11 cellular contexts compared by ENCODE assay signal in the genomic region with DNA sequence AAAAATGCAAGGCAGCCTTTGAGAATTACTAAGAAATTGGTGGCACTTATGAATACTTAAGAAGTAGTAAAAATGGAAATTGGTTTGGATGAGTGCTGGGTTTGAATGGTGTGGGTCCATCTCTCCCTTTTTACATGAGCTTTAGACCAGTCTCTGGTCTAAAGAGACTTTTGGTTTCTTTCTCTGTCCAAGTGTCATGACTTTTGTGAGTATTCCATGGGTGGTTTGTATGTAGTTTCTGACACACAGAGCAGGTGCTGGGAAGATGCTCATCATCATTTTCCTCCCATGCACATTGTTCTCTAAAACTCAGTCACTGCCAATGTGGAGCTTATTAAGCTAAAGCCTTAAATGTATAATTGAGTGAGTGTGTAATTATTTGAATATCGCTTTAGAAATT.
DNase-seq lines count a peak whose midpoint lies in the region; ATAC-seq and TF ChIP-seq lines count a peak whose summit lies in the region.
"Had no signal": no experiment of that assay in that cellular context is flagged by ENCODE, and none has a peak within 500 bp of the region (broad histone marks: within the 10 kb centered on the region; RNA-seq: fewer than 3 reads in every experiment).

No MANE protein-coding gene starts in this region.

- intact Hi-C loops in heart right ventricle (cut with DNase I) = loop anchor here in 1 of 10 donors (10.0 kb wide), 2 partner anchors 69 to 219 kb away; no protein-coding TSS in a partner anchor

- H3K9me3 ChIP-seq in T-helper 17 cell (ENCODE audit: control insufficient read depth, low read length, poor library complexity, severe bottlenecking) (no peaks in the 10 kb centered on the region), thymus (ENCODE audit: control insufficient read depth) (no peaks in the 10 kb centered on the region), heart right ventricle (no peaks in the 10 kb centered on the region)
- H3K9me3 ChIP-seq: HAP-1, stomach had no signal

- no peaks in the 10 kb centered on the region for H3K27me3 ChIP-seq in thymus (ENCODE audit: control insufficient read depth, insufficient read depth)
- no peaks in the 10 kb centered on the region for H3K27me3 ChIP-seq in heart right ventricle
- H3K27me3 ChIP-seq: stomach had no signal

- no peaks in the 10 kb centered on the region for H3K27me3 Mint-ChIP-seq in activated T-cell treated with anti-CD3 and anti-CD28 coated beads, Interleukin-2, amount 50 U/mL, for 72 hours (ENCODE audit: low read depth)
- H3K27me3 Mint-ChIP-seq in T-helper 17 cell = no peaks in the 10 kb centered on the region

- H3K4me1 Mint-ChIP-seq in activated T-cell treated with anti-CD3 and anti-CD28 coated beads, Interleukin-2, amount 50 U/mL, for 72 hours (ENCODE audit: low read depth) = peaks cover 43% of the 10 kb centered on the region
- peaks cover 40% of the 10 kb centered on the region for H3K4me1 Mint-ChIP-seq in T-helper 17 cell

- H3K27ac Mint-ChIP-seq in activated T-cell treated with anti-CD3 and anti-CD28 coated beads, Interleukin-2, amount 50 U/mL, for 72 hours = peak overlapping the region; percentile 95
- H3K27ac Mint-ChIP-seq in T-helper 17 cell = peak overlapping the region; percentile 93

- peak; percentile 41 to 55 for ATAC-seq in activated T-cell treated with anti-CD3 and anti-CD28 coated beads, Interleukin-2, amount 50 U/mL, for 72 hours (replicated peaks in 1 of 2)
- ATAC-seq in HG02759 (IDR thresholded peaks at IDR 0.05; ENCODE audit: unreplicated experiment) (peak; percentile 20), T-helper 17 cell (peak; percentile 2), heart right ventricle (no peak), HG02588 (IDR thresholded peaks at IDR 0.05; ENCODE audit: unreplicated experiment) (no peak)

- WGBS in thymus = 95% methylated on average over 1 of the region's 1 CpG
- WGBS in heart right ventricle, 2 donors = 96 to 98% methylated on average over 1 of the region's 1 CpG

- H3K36me3 ChIP-seq in thymus (ENCODE audit: control insufficient read depth, insufficient read depth) (peaks cover 9% of the 10 kb centered on the region), heart right ventricle (peaks cover 0 to 34% (median 3%) of the 10 kb centered on the region in 9 donors)
- H3K36me3 ChIP-seq: HAP-1 had no signal

- H3K36me3 Mint-ChIP-seq in activated T-cell treated with anti-CD3 and anti-CD28 coated beads, Interleukin-2, amount 50 U/mL, for 72 hours (ENCODE audit: insufficient read depth in 2 of 2) = no peaks in the 10 kb centered on the region
- H3K36me3 Mint-ChIP-seq in T-helper 17 cell (ENCODE audit: low read depth) = no peaks in the 10 kb centered on the region

- H3K4me3 Mint-ChIP-seq in activated T-cell treated with anti-CD3 and anti-CD28 coated beads, Interleukin-2, amount 50 U/mL, for 72 hours = peak overlapping the region; percentile 65 to 87
- peak overlapping the region; percentile 69 for H3K4me3 Mint-ChIP-seq in T-helper 17 cell

- no peak overlapping the region for H3K4me3 ChIP-seq in thymus (ENCODE audit: low read length)
- no peak overlapping the region for H3K4me3 ChIP-seq in heart right ventricle
- H3K4me3 ChIP-seq: HAP-1, stomach had no signal

- H3K9me3 Mint-ChIP-seq in activated T-cell treated with anti-CD3 and anti-CD28 coated beads, Interleukin-2, amount 50 U/mL, for 72 hours = no peaks in the 10 kb centered on the region

- H3K4me1 ChIP-seq in thymus (ENCODE audit: control insufficient read depth, insufficient read depth, low read length) (no peaks in the 10 kb centered on the region), heart right ventricle (peaks cover 0 to 22% (median 0%) of the 10 kb centered on the region in 9 donors)

- no peak for DNase-seq in activated T-cell treated with anti-CD3 and anti-CD28 coated beads, Interleukin-2, amount 50 U/mL, for 72 hours
- no peak for DNase-seq in activated T-cell treated with anti-CD3 and anti-CD28 coated beads for 4 hours
- DNase-seq in T-helper 17 cell = no peak
- DNase-seq in heart right ventricle = no peak
- no peak for DNase-seq in kidney glomerular epithelial cell (lab: John Stamatoyannopoulos, UW)
- DNase-seq: NCI-H446 treated with DMSO at 0.1 percent for 48 hours, stomach had no signal

- TF ChIP-seq CTCF in heart right ventricle (IDR thresholded peaks at IDR 0.05) = no peak

- H3K27ac ChIP-seq in thymus (ENCODE audit: low read depth) (peak overlapping the region; percentile 3), heart right ventricle (peak overlapping the region in 1 of 10 donors; percentile 41)

Comparison
In these comparisons a context has a peak if more than half of its experiments do, and no peak if none do; other contexts are left out.
1. ATAC-seq: peak in activated T-cell treated with anti-CD3 and anti-CD28 coated beads, Interleukin-2, amount 50 U/mL, for 72 hours (2 of 2), HG02759 (single experiment) and T-helper 17 cell (single experiment); none in heart right ventricle (0 of 8) and HG02588 (single experiment).